Comparison of ENCODE assay signal across 30 cellular contexts in genomic region chrX:69815063-69815462, GRCh38.
"Had no signal": no experiment of that assay in that cellular context is flagged by ENCODE, and none has a peak within 500 bp of the region (broad histone marks: within the 10 kb centered on the region; RNA-seq: fewer than 3 reads in every experiment).

No MANE protein-coding gene starts in this region.

- H3K36me3 ChIP-seq: left lung, lower lobe of right lung, neural progenitor cell, neutrophil, ovary, right atrium auricular region, right lobe of liver, stomach, thyroid gland, transverse colon, upper lobe of left lung, vagina had no signal

- H3K9ac ChIP-seq: neural progenitor cell had no signal

- H3K4me3 ChIP-seq: left lung, lower lobe of right lung, neural progenitor cell, ovary, right atrium auricular region, right lobe of liver, skin epidermis, stomach, testis, thyroid gland, transverse colon, upper lobe of left lung, vagina had no signal

- ATAC-seq: left colon; left lung; lower lobe of right lung; natural killer cell; right lobe of liver; stimulated activated naive B cell treated with anti-CD40 and anti-IgM and Interleukin-4, amounts not matched to agents 10 μg/mL and 1 μg/mL and 100 μg/mL, for 72 hours; stimulated activated naive CD8-positive, alpha-beta T cell treated with anti-CD3 and anti-CD28 coated beads, Interleukin-15, Interleukin-2, amounts not matched to agents 100 U/mL and 50 U/mL, for 24 hours had no signal

- H3K9me3 ChIP-seq: left lung, lower lobe of right lung, neutrophil, ovary, right atrium auricular region, right lobe of liver, stomach, testis, thyroid gland, transverse colon, upper lobe of left lung, vagina had no signal

- DNase-seq: hippocampal formation; immature natural killer cell; kidney; left colon; lower lobe of right lung; mammary epithelial cell; mesenchymal stem cell; naive B cell; natural killer cell; nephron progenitor cell; occipital lobe; ovary; right lobe of liver; stimulated activated CD4-positive, alpha-beta T cell treated with anti-CD3 and anti-CD28 coated beads, Interleukin-12 subunit alpha, Interleukin-12 subunit beta, amount 100 ng/mL, for 4 hours; stimulated activated CD4-positive, alpha-beta T cell treated with anti-CD3 and anti-CD28 coated beads, Interleukin-15, amount 100 ng/mL, for 24 hours; stimulated activated CD4-positive, alpha-beta T cell treated with anti-CD3 and anti-CD28 coated beads, Interleukin-2, amount 100 ng/mL, for 24 hours; stimulated activated CD4-positive, alpha-beta T cell treated with anti-CD3 and anti-CD28 coated beads, Interleukin-4, amount 100 ng/mL, for 1 hour; stimulated activated naive B cell treated with anti-CD40 and anti-IgM and Interleukin-4, amounts not matched to agents 10 μg/mL and 1 μg/mL and 100 μg/mL, for 72 hours; stimulated activated naive CD8-positive, alpha-beta T cell treated with anti-CD3 and anti-CD28 coated beads, Interleukin-15, Interleukin-2, amounts not matched to agents 100 U/mL and 50 U/mL, for 24 hours; stomach; testis; thyroid gland; transverse colon; upper lobe of left lung had no signal

- H3K27me3 ChIP-seq: left lung, neural progenitor cell, neutrophil, ovary, right atrium auricular region, right lobe of liver, stomach, testis, thyroid gland, transverse colon, upper lobe of left lung, vagina had no signal

- H3K27ac ChIP-seq: left lung, lower lobe of right lung, neural progenitor cell, neutrophil, ovary, right atrium auricular region, right lobe of liver, skin epidermis, stomach, testis, thyroid gland, transverse colon, upper lobe of left lung, vagina had no signal

- H3K4me1 ChIP-seq: left lung, lower lobe of right lung, neural progenitor cell, right atrium auricular region, right lobe of liver, stomach, testis, thyroid gland, transverse colon, upper lobe of left lung, vagina had no signal

- H3K4me2 ChIP-seq: neural progenitor cell had no signal
